In genomic region chr20:547394-547793, GRCh38 we compare ENCODE assay signal across 10 cellular contexts.
"Had no signal": no experiment of that assay in that cellular context is flagged by ENCODE, and none has a peak within 500 bp of the region (broad histone marks: within the 10 kb centered on the region; RNA-seq: fewer than 3 reads in every experiment).

No MANE protein-coding gene starts in this region.

- H3K9ac ChIP-seq: GM23248 had no signal

- H3K9me3 ChIP-seq: HAP-1 had no signal

- H3K4me3 Mint-ChIP-seq: GM23338, H9, HFFc6 had no signal

- DNase-seq: GM23248, GOT3, H7, H9, HCEC 1CT, HFFc6 had no signal

- FAIRE-seq: H54 had no signal

- H3K4me3 ChIP-seq: GM23248, GM23338, HAP-1 had no signal

- H3K36me3 ChIP-seq: HAP-1 had no signal

- H3K27ac ChIP-seq: GM23248 had no signal

- H3K27ac Mint-ChIP-seq: GM23338, H9, HFFc6 had no signal

- ATAC-seq: GM23338, HCT116 had no signal

- H2AFZ ChIP-seq: GM23248, GM23338 had no signal

- H3K4me2 ChIP-seq: GM23338 had no signal
